ENCODE assay signal across 8 cellular contexts in the genomic region with DNA sequence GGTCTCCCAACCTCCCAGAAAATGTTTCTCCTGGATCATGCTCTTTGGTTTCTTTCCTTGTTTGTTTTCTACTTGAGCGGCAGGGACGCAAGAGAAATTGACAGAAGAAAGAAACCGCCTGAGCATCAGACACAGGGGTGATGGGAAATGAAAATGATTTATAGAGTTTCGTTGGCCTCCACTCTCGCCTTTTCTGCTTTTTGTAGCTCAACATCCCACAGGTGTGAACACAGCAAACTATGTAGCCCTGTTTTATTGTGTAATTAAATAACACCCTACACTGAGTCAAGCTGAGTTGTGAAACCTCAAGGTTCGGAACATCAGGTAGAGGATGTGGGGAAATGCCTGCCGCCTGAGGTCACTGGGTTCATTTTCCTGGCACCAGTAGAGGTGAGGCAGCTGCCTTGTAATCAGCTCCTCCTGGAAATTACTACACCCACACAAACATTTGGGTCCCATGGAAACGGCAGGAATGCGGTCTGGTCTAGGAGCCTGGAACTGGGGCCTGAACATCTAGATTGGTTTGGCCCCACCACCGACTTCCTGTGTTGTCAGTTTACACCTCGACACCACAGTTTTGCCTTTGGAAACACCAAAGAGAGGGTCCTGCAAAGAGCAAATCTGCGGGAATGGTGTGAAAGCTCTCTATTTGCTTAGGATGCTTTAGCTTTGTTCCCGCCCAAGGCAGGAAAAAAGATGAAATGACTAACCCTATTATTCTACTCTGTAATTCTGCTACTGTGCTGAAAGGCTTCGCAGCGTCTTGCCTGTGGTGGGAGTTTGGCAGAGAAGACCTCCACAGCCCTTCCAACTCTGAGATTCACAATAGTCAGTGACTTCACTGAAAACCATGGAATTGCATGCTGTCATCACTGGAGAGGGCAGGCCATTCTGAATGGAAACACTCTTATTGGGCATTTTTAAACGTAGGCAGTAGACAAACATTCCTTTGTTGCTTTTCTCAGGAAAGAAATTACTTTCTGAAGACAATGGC. TPM values are rescaled to one million over a fixed set of nuclear protein-coding genes. Genes with fewer than 3 reads are reported as not detected.
A peak's percentile ranks its signal among the peaks of the same experiment; 100 is the strongest.
DNase-seq lines count a peak whose midpoint lies in the region; ATAC-seq and TF ChIP-seq lines count a peak whose summit lies in the region.

No MANE protein-coding gene starts in this region.

- peak overlapping the region; percentile 22 to 85 (median 70) for H3K4me3 Mint-ChIP-seq in CD8-positive, alpha-beta memory T cell
- no peak overlapping the region for H3K4me3 Mint-ChIP-seq in mesothelial cell of epicardium

- in situ Hi-C loops in KBM-7 (cut with MboI; ENCODE audit: low pct_unique_long_range_greater_than_20kb, low sequenced_read_pairs): no loop called here

- intact Hi-C loops in colonic mucosa (cut with DNase I) (no loop called here), vagina (cut with DNase I) (no loop called here)

- H3K27ac Mint-ChIP-seq in CD8-positive, alpha-beta memory T cell: peak overlapping the region; percentile 47 to 91 (median 84)
- H3K27ac Mint-ChIP-seq in mesothelial cell of epicardium: peak overlapping the region; percentile 79

- no peaks in the 10 kb centered on the region for H3K27me3 ChIP-seq in CD8-positive, alpha-beta memory T cell (ENCODE audit: insufficient read depth, low read length, poor library complexity, severe bottlenecking)
- H3K27me3 ChIP-seq in colonic mucosa (no peaks in the 10 kb centered on the region), vagina (no peaks in the 10 kb centered on the region)

- CTCF ChIA-PET in CD8-positive, alpha-beta memory T cell (lab: Charles Lee): interaction anchor here (1.0 kb wide), 1 partner anchor 30 kb away, joined by 4 read pairs; no protein-coding TSS in a partner anchor

- H3K36me3 ChIP-seq in CD8-positive, alpha-beta memory T cell (ENCODE audit: insufficient read depth, low read length): no peaks in the 10 kb centered on the region
- no peaks in the 10 kb centered on the region for H3K36me3 ChIP-seq in colonic mucosa
- H3K36me3 ChIP-seq in vagina: no peaks in the 10 kb centered on the region

- H3K27me3 Mint-ChIP-seq in CD8-positive, alpha-beta memory T cell: peaks cover 0 to 2% of the 10 kb centered on the region in 2 donors
- H3K27me3 Mint-ChIP-seq in mesothelial cell of epicardium (ENCODE audit: low read depth): no peaks in the 10 kb centered on the region

- peaks cover 35% of the 10 kb centered on the region for H3K4me1 ChIP-seq in CD8-positive, alpha-beta memory T cell (ENCODE audit: insufficient read depth, low read length)
- H3K4me1 ChIP-seq in colonic mucosa (no peaks in the 10 kb centered on the region), vagina (peaks cover 24% of the 10 kb centered on the region)

- TF ChIP-seq POLR2A in vagina (IDR thresholded peaks at IDR 0.05): no peak

- H3K27ac ChIP-seq in CD8-positive, alpha-beta memory T cell (ENCODE audit: low read depth, low read length): peak overlapping the region; percentile 57
- H3K27ac ChIP-seq in colonic mucosa: no peak overlapping the region
- no peak overlapping the region for H3K27ac ChIP-seq in vagina

- DNase-seq in CD8-positive, alpha-beta memory T cell: peak in 4 of 5 donors; percentile 47 to 78 (median 65)
- DNase-seq in LHCN-M2 (ENCODE audit: low read depth): peak; percentile 92
- peak; percentile 69 for DNase-seq in colonic mucosa
- peak in 1 of 2 experiments; percentile 46 for DNase-seq in mesothelial cell of epicardium (ENCODE audit: low spot score in 2 of 2, unreplicated experiment in 2 of 2)
- no peak for DNase-seq in KBM-7
- no peak for DNase-seq in vagina (ENCODE audit: extremely low spot score in 2 of 2)
- no peak for DNase-seq in stimulated activated CD4-positive, alpha-beta T cell treated with anti-CD3 and anti-CD28 coated beads, Interleukin-1b, Interleukin-23, amount 100 ng/mL, for 48 hours

- H3K9me3 ChIP-seq in CD8-positive, alpha-beta memory T cell (ENCODE audit: low read length): no peaks in the 10 kb centered on the region
- H3K9me3 ChIP-seq in colonic mucosa (no peaks in the 10 kb centered on the region), vagina (no peaks in the 10 kb centered on the region)

- no peak for ATAC-seq in HG03095 (IDR thresholded peaks at IDR 0.05; ENCODE audit: unreplicated experiment)

- H3K9me3 Mint-ChIP-seq in CD8-positive, alpha-beta memory T cell: no peaks in the 10 kb centered on the region
- no peaks in the 10 kb centered on the region for H3K9me3 Mint-ChIP-seq in mesothelial cell of epicardium

- H3K9ac ChIP-seq in colonic mucosa (ENCODE audit: low read depth in 2 of 2, low read length in 2 of 2): peak overlapping the region in 1 of 2 donors; percentile 6

- no peak overlapping the region for H3K4me3 ChIP-seq in CD8-positive, alpha-beta memory T cell (ENCODE audit: low read length)
- H3K4me3 ChIP-seq in colonic mucosa (no peak overlapping the region), vagina (no peak overlapping the region)

- TF ChIP-seq CTCF in colonic mucosa (IDR thresholded peaks at IDR 0.05) (no peak), mesothelial cell of epicardium (IDR thresholded peaks at IDR 0.05; ENCODE audit: unreplicated experiment) (no peak), vagina (IDR thresholded peaks at IDR 0.05) (no peak)

- POLR2A ChIA-PET in CD8-positive, alpha-beta memory T cell (lab: Charles Lee): interaction anchor here (1.6 kb wide), 1 partner anchor 53 kb away, joined by 7 read pairs; the partner anchor contains the start of genes ADAT2 and PEX3

- H3K4me1 Mint-ChIP-seq in CD8-positive, alpha-beta memory T cell: peaks cover 51 to 61% (median 55%) of the 10 kb centered on the region in 3 donors
- H3K4me1 Mint-ChIP-seq in mesothelial cell of epicardium: peaks cover 37% of the 10 kb centered on the region

- H3K36me3 Mint-ChIP-seq in CD8-positive, alpha-beta memory T cell: no peaks in the 10 kb centered on the region
- H3K36me3 Mint-ChIP-seq in mesothelial cell of epicardium: no peaks in the 10 kb centered on the region

RNA-seq across cellular contexts. Expression of gene ADAT2, which starts 53.0 kb away (rescaled TPM):
- total RNA-seq in CD8-positive, alpha-beta memory T cell: 10 to 100 TPM; 19.6 to 20.6 TPM
- 0.89 TPM for polyA plus RNA-seq in CD8-positive, alpha-beta memory T cell
- 7.2 and 7.3 TPM in 2 replicates for total RNA-seq in LHCN-M2 (2014; rRNA removed)
- 2.0 TPM for polyA plus RNA-seq in LHCN-M2 (2012)
- 1 to 10 TPM; 4.6 to 5.7 TPM for total RNA-seq in colonic mucosa
- 14.2 to 16.5 TPM (median 15.2 TPM) in 3 replicates for total RNA-seq in mesothelial cell of epicardium
- total RNA-seq in vagina: 5.9 TPM

RNA-seq across cellular contexts. Expression of gene PEX3, which starts 53.1 kb away (rescaled TPM):
- total RNA-seq in CD8-positive, alpha-beta memory T cell: 10 to 100 TPM; 18.0 to 23.6 TPM
- 20.4 TPM for polyA plus RNA-seq in CD8-positive, alpha-beta memory T cell
- total RNA-seq in LHCN-M2 (2014; rRNA removed) (23.0 and 24.4 TPM in 2 replicates), colonic mucosa (10 to 100 TPM in 1 of 2 donors, 1 to 10 TPM in 1; 9.1 to 11.1 TPM), mesothelial cell of epicardium (20.8 to 25.2 TPM (median 21.3 TPM) in 3 replicates), vagina (17.4 TPM)
- 14.7 TPM for polyA plus RNA-seq in LHCN-M2 (2012)

Comparison
In these comparisons a context has a peak if more than half of its experiments do, and no peak if none do; other contexts are left out.
1. DNase-seq: peak in CD8-positive, alpha-beta memory T cell (4 of 5), LHCN-M2 (single experiment) and colonic mucosa (single experiment); none in KBM-7 (single experiment), vagina (0 of 2) and stimulated activated CD4-positive, alpha-beta T cell treated with anti-CD3 and anti-CD28 coated beads, Interleukin-1b, Interleukin-23, amount 100 ng/mL, for 48 hours (single experiment).